Comparison of ENCODE assay signal across 8 cellular contexts in the genomic region with DNA sequence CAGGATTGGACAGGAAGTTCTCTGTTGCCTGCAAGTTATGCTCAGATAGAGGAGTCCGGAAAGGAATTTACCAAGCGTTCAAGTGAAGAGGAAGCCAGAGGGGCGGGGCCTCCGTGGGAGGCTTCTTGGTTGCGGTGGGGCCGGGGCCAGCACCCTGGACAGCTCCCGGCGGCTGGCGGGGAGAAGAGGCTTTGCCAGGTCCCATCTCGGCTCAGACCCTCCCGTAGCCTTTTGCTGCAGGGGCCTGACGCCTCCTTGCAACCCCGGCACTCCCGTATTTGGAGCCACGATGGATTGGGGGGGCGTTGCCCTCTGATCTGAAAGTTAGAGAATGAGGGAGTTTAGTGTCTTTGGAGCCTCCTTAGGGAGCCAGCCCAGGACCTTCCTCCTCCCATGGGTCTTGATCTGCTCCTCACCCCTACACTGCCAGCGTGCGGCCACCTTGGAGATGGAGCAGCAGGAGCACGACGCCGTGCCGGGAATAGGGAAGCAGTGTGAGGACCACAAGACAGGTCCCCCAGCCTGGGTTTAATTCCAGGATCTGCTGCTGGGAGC. TPM values are rescaled to one million over a fixed set of nuclear protein-coding genes. Genes with fewer than 3 reads are reported as not detected.
DNase-seq lines count a peak whose midpoint lies in the region; ATAC-seq and TF ChIP-seq lines count a peak whose summit lies in the region.

No MANE protein-coding gene starts in this region.

- TF ChIP-seq CTCF in AG10803 (conservative IDR thresholded peaks at IDR 0.05; ENCODE audit: low read length) (no peak), endothelial cell (IDR thresholded peaks at IDR 0.05; ENCODE audit: unreplicated experiment) (no peak)

- CTCF ChIA-PET in activated CD4-positive, alpha-beta memory T cell treated with anti-CD3 and anti-CD28 coated beads, Interleukin-2, amount 10 ng/mL, durations not matched to agents 7 days and 5 days (lab: Charles Lee) = interaction anchor here (1.0 kb wide), 1 partner anchor 14 kb away, joined by 6 read pairs; no protein-coding TSS in a partner anchor

- no peak overlapping the region for H3K4me3 Mint-ChIP-seq in activated CD4-positive, alpha-beta memory T cell treated with anti-CD3 and anti-CD28 coated beads, Interleukin-2, amount 10 ng/mL, durations not matched to agents 7 days and 5 days
- no peak overlapping the region for H3K4me3 Mint-ChIP-seq in endothelial cell (ENCODE audit: unreplicated experiment)
- no peak overlapping the region for H3K4me3 Mint-ChIP-seq in natural killer cell treated with Interleukin-12 subunit alpha and Interleukin-12 subunit beta and Interleukin-15 and Interleukin-18, amount 100 ng/mL, for 72 hours

- peaks cover 5% of the 10 kb centered on the region for H3K36me3 Mint-ChIP-seq in activated CD4-positive, alpha-beta memory T cell treated with anti-CD3 and anti-CD28 coated beads, Interleukin-2, amount 10 ng/mL, durations not matched to agents 7 days and 5 days (ENCODE audit: low read depth)
- H3K36me3 Mint-ChIP-seq in endothelial cell (ENCODE audit: low read depth, unreplicated experiment) = peaks cover 3% of the 10 kb centered on the region
- H3K36me3 Mint-ChIP-seq in natural killer cell treated with Interleukin-12 subunit alpha and Interleukin-12 subunit beta and Interleukin-15 and Interleukin-18, amount 100 ng/mL, for 72 hours = peaks cover 2% of the 10 kb centered on the region

- peak; percentile 62 for DNase-seq in AG10803 (ENCODE audit: low read depth)
- peak; percentile 54 for DNase-seq in LoVo (ENCODE audit: low spot score)
- peak; percentile 82 for DNase-seq in activated CD4-positive, alpha-beta memory T cell treated with anti-CD3 and anti-CD28 coated beads, Interleukin-2, amount 10 ng/mL, durations not matched to agents 7 days and 5 days
- DNase-seq in endothelial cell (ENCODE audit: low spot score) = peak; percentile 91
- peak; percentile 77 for DNase-seq in natural killer cell treated with Interleukin-12 subunit alpha and Interleukin-12 subunit beta and Interleukin-15 and Interleukin-18, amount 100 ng/mL, for 72 hours (ENCODE audit: low spot score)
- peak; percentile 79 for DNase-seq in stimulated activated naive CD8-positive, alpha-beta T cell treated with anti-CD3 and anti-CD28 coated beads, Interleukin-15, Interleukin-2, amounts not matched to agents 100 U/mL and 50 U/mL, for 24 hours

- H3K27ac Mint-ChIP-seq in activated CD4-positive, alpha-beta memory T cell treated with anti-CD3 and anti-CD28 coated beads, Interleukin-2, amount 10 ng/mL, durations not matched to agents 7 days and 5 days = no peak overlapping the region
- H3K27ac Mint-ChIP-seq in endothelial cell (ENCODE audit: unreplicated experiment) = no peak overlapping the region
- no peak overlapping the region for H3K27ac Mint-ChIP-seq in natural killer cell treated with Interleukin-12 subunit alpha and Interleukin-12 subunit beta and Interleukin-15 and Interleukin-18, amount 100 ng/mL, for 72 hours

- POLR2A ChIA-PET in activated CD4-positive, alpha-beta memory T cell treated with anti-CD3 and anti-CD28 coated beads, Interleukin-2, amount 10 ng/mL, durations not matched to agents 7 days and 5 days (lab: Charles Lee) = interaction anchor here (0.7 kb wide), 1 partner anchor 672 kb away, joined by 3 read pairs; no protein-coding TSS in a partner anchor

- peaks cover 3% of the 10 kb centered on the region for H3K4me1 Mint-ChIP-seq in activated CD4-positive, alpha-beta memory T cell treated with anti-CD3 and anti-CD28 coated beads, Interleukin-2, amount 10 ng/mL, durations not matched to agents 7 days and 5 days
- H3K4me1 Mint-ChIP-seq in endothelial cell (ENCODE audit: unreplicated experiment) = peaks cover 14% of the 10 kb centered on the region
- peaks cover 8 to 11% of the 10 kb centered on the region in 2 donors for H3K4me1 Mint-ChIP-seq in natural killer cell treated with Interleukin-12 subunit alpha and Interleukin-12 subunit beta and Interleukin-15 and Interleukin-18, amount 100 ng/mL, for 72 hours (ENCODE audit: low read depth in 2 of 2)

- peak; percentile 75 for ATAC-seq in GM21423 (IDR thresholded peaks at IDR 0.05; ENCODE audit: unreplicated experiment)
- peak; percentile 74 to 80 for ATAC-seq in natural killer cell treated with Interleukin-12 subunit alpha and Interleukin-12 subunit beta and Interleukin-15 and Interleukin-18, amount 100 ng/mL, for 72 hours
- peak; percentile 47 for ATAC-seq in stimulated activated naive CD8-positive, alpha-beta T cell treated with anti-CD3 and anti-CD28 coated beads, Interleukin-15, Interleukin-2, amounts not matched to agents 100 U/mL and 50 U/mL, for 24 hours
- no peak for ATAC-seq in HG02884 (IDR thresholded peaks at IDR 0.05; ENCODE audit: unreplicated experiment)

- H3K4me3 ChIP-seq in AG10803 (ENCODE audit: low read length) = no peak overlapping the region

- peaks cover 43% of the 10 kb centered on the region for H3K27me3 Mint-ChIP-seq in activated CD4-positive, alpha-beta memory T cell treated with anti-CD3 and anti-CD28 coated beads, Interleukin-2, amount 10 ng/mL, durations not matched to agents 7 days and 5 days
- H3K27me3 Mint-ChIP-seq in endothelial cell (ENCODE audit: unreplicated experiment) = peaks cover 40% of the 10 kb centered on the region
- H3K27me3 Mint-ChIP-seq in natural killer cell treated with Interleukin-12 subunit alpha and Interleukin-12 subunit beta and Interleukin-15 and Interleukin-18, amount 100 ng/mL, for 72 hours = peaks cover 48 to 66% of the 10 kb centered on the region in 2 donors

- no peaks in the 10 kb centered on the region for H3K9me3 Mint-ChIP-seq in activated CD4-positive, alpha-beta memory T cell treated with anti-CD3 and anti-CD28 coated beads, Interleukin-2, amount 10 ng/mL, durations not matched to agents 7 days and 5 days
- H3K9me3 Mint-ChIP-seq in endothelial cell (ENCODE audit: unreplicated experiment) = no peaks in the 10 kb centered on the region
- H3K9me3 Mint-ChIP-seq in natural killer cell treated with Interleukin-12 subunit alpha and Interleukin-12 subunit beta and Interleukin-15 and Interleukin-18, amount 100 ng/mL, for 72 hours = no peaks in the 10 kb centered on the region

RNA-seq across cellular contexts. Expression of gene SLC18A3, which starts 3.1 kb away (rescaled TPM):
- total RNA-seq in activated CD4-positive, alpha-beta memory T cell treated with anti-CD3 and anti-CD28 coated beads, Interleukin-2, amount 10 ng/mL, durations not matched to agents 7 days and 5 days = not detected
- total RNA-seq in endothelial cell (ENCODE audit: unreplicated experiment) = 0.72 TPM
- not detected for total RNA-seq in natural killer cell treated with Interleukin-12 subunit alpha and Interleukin-12 subunit beta and Interleukin-15 and Interleukin-18, amount 100 ng/mL, for 72 hours

RNA-seq across cellular contexts. Expression of gene CHAT, which starts 6.8 kb away (rescaled TPM):
- not detected for total RNA-seq in activated CD4-positive, alpha-beta memory T cell treated with anti-CD3 and anti-CD28 coated beads, Interleukin-2, amount 10 ng/mL, durations not matched to agents 7 days and 5 days
- total RNA-seq in endothelial cell (ENCODE audit: unreplicated experiment) = 0.23 TPM
- total RNA-seq in natural killer cell treated with Interleukin-12 subunit alpha and Interleukin-12 subunit beta and Interleukin-15 and Interleukin-18, amount 100 ng/mL, for 72 hours = not detected
